In genomic region chr4:75725942-75726538, GRCh38 we compare ENCODE assay signal across 8 cellular contexts. TPM values are rescaled to one million over a fixed set of nuclear protein-coding genes. Genes with fewer than 3 reads are reported as not detected.
DNase-seq lines count a peak whose midpoint lies in the region; TF ChIP-seq lines count a peak whose summit lies in the region.
"Not testable (repeated sequence)": the region's sequence is repeated elsewhere in the genome, so short reads cannot be mapped to it uniquely, and the experiment has no call there.

No MANE protein-coding gene starts in this region.

- H3K27ac Mint-ChIP-seq in CD14-positive monocyte (peak overlapping the region in 5 of 7 donors; percentile 19 to 99 (median 98)), immature natural killer cell (peak overlapping the region; percentile 96 to 99 (median 98)), neural progenitor cell (peak overlapping the region; percentile 96)

- WGBS in HUES64, result 15% methylated on average over 19 of the region's 20 CpGs
- 44 to 57% (median 52%) methylated on average over 20 of the region's 20 CpGs for WGBS in stomach, 5 donors

- not testable (repeated sequence) for H3K27me3 ChIP-seq in HUES64 (ENCODE audit: insufficient read depth, low read length); ascending aorta; neural progenitor cell; stomach

- DNase-seq in CD14-positive monocyte (ENCODE audit: low spot score); ascending aorta (ENCODE audit: low spot score in 2 of 2); epithelial cell of esophagus (ENCODE audit: low read depth); immature natural killer cell; neural progenitor cell (ENCODE audit: low spot score); stomach: not testable (repeated sequence)

- H3K4me3 Mint-ChIP-seq in CD14-positive monocyte, result peak overlapping the region; percentile 98 to 99
- H3K4me3 Mint-ChIP-seq in immature natural killer cell, result peak overlapping the region; percentile 97 to 99 (median 99)
- peak overlapping the region; percentile 99 for H3K4me3 Mint-ChIP-seq in neural progenitor cell

- intact Hi-C loops in CD14-positive monocyte (cut with micrococcal nuclease), result loop anchor here (2.0 to 10.0 kb wide), 3 partner anchors 53 to 211 kb away; partner anchors contain the start of genes G3BP2 (in 2 of the 2), RCHY1 (in 2 of the 2) and THAP6 (in 2 of the 2)
- intact Hi-C loops in ascending aorta (cut with DNase I), result loop anchor here (5.0 to 10.0 kb wide), 2 partner anchors 214 to 791 kb away; partner anchors contain the start of genes PARM1, RCHY1 and THAP6
- intact Hi-C loops in stomach (cut with DNase I; ENCODE audit: low total_unique reads), result loop anchor here (10.0 kb wide), 1 partner anchor 51 kb away; the partner anchor contains the start of gene G3BP2

- not testable (repeated sequence) for H3K27me3 Mint-ChIP-seq in CD14-positive monocyte (ENCODE audit: low read depth in 3 of 3); neural progenitor cell (ENCODE audit: insufficient read depth, low read depth)
- peaks cover 13 to 18% (median 16%) of the 10 kb centered on the region in 3 donors for H3K27me3 Mint-ChIP-seq in immature natural killer cell (ENCODE audit: low read depth in 3 of 3)

- not testable (repeated sequence) for H3K36me3 Mint-ChIP-seq in CD14-positive monocyte, immature natural killer cell, neural progenitor cell

- not testable (repeated sequence) for H3K36me3 ChIP-seq in HUES64 (ENCODE audit: insufficient read depth, low read length); ascending aorta; neural progenitor cell; stomach

- TF ChIP-seq POLR2A in stomach (IDR thresholded peaks at IDR 0.05), result not testable (repeated sequence)

- not testable (repeated sequence) for H3K9me3 ChIP-seq in HUES64 (ENCODE audit: insufficient read depth, low read depth, low read length); ascending aorta; neural progenitor cell (ENCODE audit: low read depth); stomach

- peaks cover 12% of the 10 kb centered on the region for H4K20me1 ChIP-seq in neural progenitor cell (ENCODE audit: low read depth)

- peaks cover 34% of the 10 kb centered on the region for H3K4me1 ChIP-seq in HUES64 (ENCODE audit: insufficient read depth, low read length)
- peaks cover 3 to 30% of the 10 kb centered on the region in 2 donors for H3K4me1 ChIP-seq in ascending aorta
- H3K4me1 ChIP-seq in neural progenitor cell, result peaks cover 32% of the 10 kb centered on the region
- H3K4me1 ChIP-seq in stomach, result peaks cover 21 to 72% (median 52%) of the 10 kb centered on the region in 4 donors

- H3K4me3 ChIP-seq in HUES64 (ENCODE audit: low read length) (peak overlapping the region; percentile 72), ascending aorta (peak overlapping the region; percentile 78 to 84), epithelial cell of esophagus (ENCODE audit: low read length) (peak overlapping the region; percentile 98), neural progenitor cell (peak overlapping the region; percentile 87), stomach (peak overlapping the region; percentile 75 to 96 (median 90))

- not testable (repeated sequence) for H3K27ac ChIP-seq in HUES64 (ENCODE audit: low read depth, low read length); neural progenitor cell
- peak overlapping the region; percentile 92 for H3K27ac ChIP-seq in VCaP
- peak overlapping the region; percentile 97 for H3K27ac ChIP-seq in ascending aorta
- peak overlapping the region in 4 of 5 donors; percentile 99 for H3K27ac ChIP-seq in stomach

- not testable (repeated sequence) for H2AFZ ChIP-seq in neural progenitor cell (replicated peaks)

- H3K4me1 Mint-ChIP-seq in CD14-positive monocyte (peaks cover 48% of the 10 kb centered on the region), immature natural killer cell (peaks cover 46 to 55% of the 10 kb centered on the region in 2 donors), neural progenitor cell (peaks cover 36% of the 10 kb centered on the region)

- not testable (repeated sequence) for TF ChIP-seq EP300 in stomach (IDR thresholded peaks at IDR 0.05)

- H3K79me2 ChIP-seq in neural progenitor cell (ENCODE audit: low read depth), result peaks cover 88% of the 10 kb centered on the region

- not testable (repeated sequence) for TF ChIP-seq CTCF in CD14-positive monocyte (IDR thresholded peaks at IDR 0.05); VCaP (conservative IDR thresholded peaks at IDR 0.05); ascending aorta (IDR thresholded peaks at IDR 0.05); epithelial cell of esophagus (IDR thresholded peaks at IDR 0.05; ENCODE audit: insufficient read depth, low read depth, low read length, missing control alignments); neural progenitor cell (IDR thresholded peaks at IDR 0.05); stomach (IDR thresholded peaks at IDR 0.05)

- H3K4me2 ChIP-seq in neural progenitor cell, result peak overlapping the region; percentile 86

- H3K9me3 Mint-ChIP-seq in CD14-positive monocyte, immature natural killer cell, neural progenitor cell: not testable (repeated sequence)

- peaks cover 21% of the 10 kb centered on the region for H3F3A ChIP-seq in neural progenitor cell (ENCODE audit: low read depth)

- H3K9ac ChIP-seq in HUES64 (ENCODE audit: low read depth, low read length) (peak overlapping the region; percentile 92), neural progenitor cell (peak overlapping the region; percentile 85)

RNA-seq across cellular contexts. Expression of gene USO1, which starts 1.7 kb away (rescaled TPM):
- polyA plus RNA-seq in CD14-positive monocyte, result 10 to 100 TPM; 17.5 to 26.9 TPM
- 99.8 TPM for polyA plus RNA-seq in HUES64 (2013, experiment 1 of 2)
- 99.9 TPM for polyA plus RNA-seq in HUES64 (2013, experiment 2 of 2)
- 25.5 TPM for total RNA-seq in ascending aorta
- 10 to 100 TPM; 29.0 to 46.4 (median 36.8) TPM for polyA plus RNA-seq in immature natural killer cell
- 80.4 and 114 TPM in 2 replicates for total RNA-seq in neural progenitor cell (ENCODE audit: low replicate concordance)
- total RNA-seq in stomach, result 100 to 1,000 TPM in 3 of 5 donors, 10 to 100 TPM in 2; 20.6 to 120 (median 104) TPM
- polyA plus RNA-seq in stomach, result 10 to 100 TPM; 23.0 to 31.3 (median 23.6) TPM

RNA-seq across cellular contexts. Expression of gene G3BP2, which starts 52.8 kb away (rescaled TPM):
- polyA plus RNA-seq in CD14-positive monocyte, result 10 to 100 TPM; 74.2 to 92.3 TPM
- polyA plus RNA-seq in HUES64 (2013, experiment 1 of 2), result 205 TPM
- 202 TPM for polyA plus RNA-seq in HUES64 (2013, experiment 2 of 2)
- 88.9 TPM for total RNA-seq in ascending aorta
- 100 to 1,000 TPM in 1 of 3 donors, 10 to 100 TPM in 2; 85.3 to 121 (median 99.6) TPM for polyA plus RNA-seq in immature natural killer cell
- total RNA-seq in neural progenitor cell (ENCODE audit: low replicate concordance), result 218 and 241 TPM in 2 replicates
- 100 to 1,000 TPM in 1 of 5 donors, 10 to 100 TPM in 4; 24.5 to 183 (median 50.1) TPM for total RNA-seq in stomach
- 10 to 100 TPM; 15.2 to 42.2 (median 30.6) TPM for polyA plus RNA-seq in stomach
